Comparison of ENCODE assay signal across 9 cellular contexts in genomic region chr9:33081128-33081851, GRCh38. TPM values are rescaled to one million over a fixed set of nuclear protein-coding genes. Genes with fewer than 3 reads are reported as not detected.
DNase-seq lines count a peak whose midpoint lies in the region; ATAC-seq and TF ChIP-seq lines count a peak whose summit lies in the region.
"Had no signal": no experiment of that assay in that cellular context is flagged by ENCODE, and none has a peak within 500 bp of the region (broad histone marks: within the 10 kb centered on the region; RNA-seq: fewer than 3 reads in every experiment).

No MANE protein-coding gene starts in this region.

- H2AFZ ChIP-seq in PC-3 (ENCODE audit: low read length), result peak overlapping the region; percentile 73
- peak overlapping the region; percentile 65 for H2AFZ ChIP-seq in fibroblast of lung (ENCODE audit: low read length)

- POLR2A ChIA-PET in BJ (lab: Charles Lee) (no interaction called here), PC-3 (lab: Charles Lee; ENCODE audit: unreplicated experiment) (no interaction called here)

- H3K27ac Mint-ChIP-seq in activated T-cell treated with anti-CD3 and anti-CD28 coated beads, Interleukin-2, amount 50 U/mL, for 72 hours, result no peak overlapping the region
- no peak overlapping the region for H3K27ac Mint-ChIP-seq in natural killer cell treated with Interleukin-12 subunit alpha and Interleukin-12 subunit beta and Interleukin-15 and Interleukin-18, amount 100 ng/mL, for 72 hours

- peaks cover 3% of the 10 kb centered on the region for H3K79me2 ChIP-seq in PC-3 (ENCODE audit: low read length)
- peaks cover 2% of the 10 kb centered on the region for H3K79me2 ChIP-seq in fibroblast of lung (ENCODE audit: control insufficient read depth, insufficient read depth, low read length)

- H4K20me1 ChIP-seq in PC-3 (ENCODE audit: low read length) (no peaks in the 10 kb centered on the region), fibroblast of lung (ENCODE audit: control insufficient read depth, extremely low read depth, insufficient read depth, low read length) (no peaks in the 10 kb centered on the region)

- H3K9me3 Mint-ChIP-seq in activated T-cell treated with anti-CD3 and anti-CD28 coated beads, Interleukin-2, amount 50 U/mL, for 72 hours, result no peaks in the 10 kb centered on the region
- no peaks in the 10 kb centered on the region for H3K9me3 Mint-ChIP-seq in natural killer cell treated with Interleukin-12 subunit alpha and Interleukin-12 subunit beta and Interleukin-15 and Interleukin-18, amount 100 ng/mL, for 72 hours
- H3K9me3 Mint-ChIP-seq: IgD-negative memory B cell had no signal

- in situ Hi-C loops in KBM-7 (cut with MboI; ENCODE audit: low pct_unique_long_range_greater_than_20kb, low sequenced_read_pairs), result no loop called here

- peaks cover 1 to 3% of the 10 kb centered on the region in 2 donors for H3K36me3 Mint-ChIP-seq in activated T-cell treated with anti-CD3 and anti-CD28 coated beads, Interleukin-2, amount 50 U/mL, for 72 hours (ENCODE audit: insufficient read depth in 2 of 2)
- H3K36me3 Mint-ChIP-seq in natural killer cell treated with Interleukin-12 subunit alpha and Interleukin-12 subunit beta and Interleukin-15 and Interleukin-18, amount 100 ng/mL, for 72 hours, result no peaks in the 10 kb centered on the region
- H3K36me3 Mint-ChIP-seq: IgD-negative memory B cell had no signal

- H3K9ac ChIP-seq in PC-3 (ENCODE audit: low read length) (peak overlapping the region; percentile 19; the same call in 1 of the 2 replicates), fibroblast of lung (ENCODE audit: insufficient read depth, low read length) (no peak overlapping the region)

- no peak overlapping the region for H3K27ac ChIP-seq in PC-3 (ENCODE audit: low read length)
- no peak overlapping the region for H3K27ac ChIP-seq in fibroblast of lung (ENCODE audit: insufficient read depth, low read length)
- no peak overlapping the region for H3K27ac ChIP-seq in substantia nigra (ENCODE audit: low read depth, low read length, poor library complexity, severe bottlenecking)

- no peaks in the 10 kb centered on the region for H3K9me2 ChIP-seq in PC-3 (replicated peaks; ENCODE audit: low read length)

- H3K27me3 ChIP-seq in BJ (ENCODE audit: control insufficient read depth, insufficient read depth, low read length) (no peaks in the 10 kb centered on the region), PC-3 (ENCODE audit: low read length) (no peaks in the 10 kb centered on the region), fibroblast of lung (ENCODE audit: control insufficient read depth, insufficient read depth, low read length) (no peaks in the 10 kb centered on the region)

- DNase-seq in BJ (ENCODE audit: low read depth) (peak; percentile 47), GM19240 (ENCODE audit: insufficient read length, low spot score) (peak; percentile 57), KBM-7 (peak; percentile 93), PC-3 (peak; percentile 80), fibroblast of lung (ENCODE audit: low read depth in 2 of 2) (peak; percentile 86 to 93), substantia nigra (lab: John Stamatoyannopoulos, UW) (peak in 26 of 49 donors; percentile 6 to 72 (median 32))
- DNase-seq in activated T-cell treated with anti-CD3 and anti-CD28 coated beads, Interleukin-2, amount 50 U/mL, for 72 hours, result peak; percentile 73 to 76
- DNase-seq in natural killer cell treated with Interleukin-12 subunit alpha and Interleukin-12 subunit beta and Interleukin-15 and Interleukin-18, amount 100 ng/mL, for 72 hours (ENCODE audit: low spot score), result peak; percentile 76

- peak; percentile 69 for ATAC-seq in PC-3
- peak; percentile 55 to 58 for ATAC-seq in activated T-cell treated with anti-CD3 and anti-CD28 coated beads, Interleukin-2, amount 50 U/mL, for 72 hours (replicated peaks in 1 of 2)
- ATAC-seq in natural killer cell treated with Interleukin-12 subunit alpha and Interleukin-12 subunit beta and Interleukin-15 and Interleukin-18, amount 100 ng/mL, for 72 hours, result peak; percentile 58 to 59

- H3K4me3 ChIP-seq in BJ (ENCODE audit: low read depth, low read length), result no peak overlapping the region
- peak overlapping the region; percentile 41; the same call in 1 of the 2 replicates for H3K4me3 ChIP-seq in PC-3 (ENCODE audit: low read length)
- H3K4me3 ChIP-seq in fibroblast of lung (replicated peaks in 1 of 4; ENCODE audit: control extremely low read depth in 1 of 4, insufficient read depth in 1 of 4, low read depth in 3 of 4, low read length in 4 of 4), result peak overlapping the region in 3 of 4 experiments; percentile 27 to 54 (median 50)

- no TSS peak for BruUV-seq in PC-3 (replicated peaks; lab: Mats Ljungman, UMichigan)

- CTCF ChIA-PET in BJ (lab: Yijun Ruan, JAX), result interaction anchor here (0.6 to 4.6 kb wide), 6 partner anchors 86 to 156 kb away, joined by 3 to 50 read pairs (median 4); partner anchors contain the start of gene B4GALT1
- CTCF ChIA-PET in PC-3 (lab: Charles Lee), result no interaction called here

- H3K4me2 ChIP-seq in PC-3 (ENCODE audit: low read length) (peak overlapping the region; percentile 75), fibroblast of lung (ENCODE audit: extremely low read depth, insufficient read depth, low read length) (peak overlapping the region; percentile 66)

- H3K4me1 ChIP-seq in PC-3 (ENCODE audit: insufficient read depth, low read length), result peaks cover 10% of the 10 kb centered on the region
- no peaks in the 10 kb centered on the region for H3K4me1 ChIP-seq in fibroblast of lung (ENCODE audit: control insufficient read depth, extremely low read depth, insufficient read depth, low read length)

- H3K36me3 ChIP-seq in BJ (ENCODE audit: control insufficient read depth, insufficient read depth, low read length) (no peaks in the 10 kb centered on the region), PC-3 (ENCODE audit: low read depth, low read length) (no peaks in the 10 kb centered on the region), fibroblast of lung (ENCODE audit: control insufficient read depth, insufficient read depth, low read length) (no peaks in the 10 kb centered on the region)

- intact Hi-C loops in PC-3 (cut with micrococcal nuclease), result loop anchor here (1.0 kb wide), 3 partner anchors 86 to 144 kb away; partner anchors contain the start of gene B4GALT1

- H3K27me3 Mint-ChIP-seq in activated T-cell treated with anti-CD3 and anti-CD28 coated beads, Interleukin-2, amount 50 U/mL, for 72 hours (ENCODE audit: low read depth), result no peaks in the 10 kb centered on the region
- H3K27me3 Mint-ChIP-seq in natural killer cell treated with Interleukin-12 subunit alpha and Interleukin-12 subunit beta and Interleukin-15 and Interleukin-18, amount 100 ng/mL, for 72 hours, result no peaks in the 10 kb centered on the region
- H3K27me3 Mint-ChIP-seq: IgD-negative memory B cell had no signal

- H3K4me3 Mint-ChIP-seq in activated T-cell treated with anti-CD3 and anti-CD28 coated beads, Interleukin-2, amount 50 U/mL, for 72 hours, result no peak overlapping the region
- H3K4me3 Mint-ChIP-seq in natural killer cell treated with Interleukin-12 subunit alpha and Interleukin-12 subunit beta and Interleukin-15 and Interleukin-18, amount 100 ng/mL, for 72 hours, result no peak overlapping the region

- peaks cover 32% of the 10 kb centered on the region for H3K4me1 Mint-ChIP-seq in activated T-cell treated with anti-CD3 and anti-CD28 coated beads, Interleukin-2, amount 50 U/mL, for 72 hours (ENCODE audit: low read depth)
- H3K4me1 Mint-ChIP-seq in natural killer cell treated with Interleukin-12 subunit alpha and Interleukin-12 subunit beta and Interleukin-15 and Interleukin-18, amount 100 ng/mL, for 72 hours (ENCODE audit: low read depth in 2 of 2), result peaks cover 16 to 21% of the 10 kb centered on the region in 2 donors

- H3F3A ChIP-seq in PC-3 (ENCODE audit: low read length, unreplicated experiment), result no peaks in the 10 kb centered on the region

- H3K9me3 ChIP-seq in PC-3 (ENCODE audit: low read length), result no peaks in the 10 kb centered on the region
- no peaks in the 10 kb centered on the region for H3K9me3 ChIP-seq in fibroblast of lung (ENCODE audit: control insufficient read depth, insufficient read depth, low read depth, low read length)

- TF ChIP-seq CTCF in BJ (IDR thresholded peaks at IDR 0.05; ENCODE audit: insufficient read depth, low read depth, low read length) (peak; percentile 75), PC-3 (conservative IDR thresholded peaks at IDR 0.05; ENCODE audit: low read depth, low read length) (peak; percentile 85), fibroblast of lung (conservative IDR thresholded peaks at IDR 0.05 in 1 of 2, IDR thresholded peaks at IDR 0.05 in 1 of 2; ENCODE audit: low read depth in 1 of 2, low read length in 2 of 2) (peak; percentile 73 to 82)

RNA-seq across cellular contexts. Expression of gene SMU1, which starts 4.8 kb away (rescaled TPM):
- polyA plus RNA-seq in BJ (2011; rRNA removed), result 9.9 and 16.7 TPM in 2 replicates
- 9.6 and 11.4 TPM in 2 replicates for polyA minus RNA-seq in BJ (2011; rRNA and poly(A)+ RNA removed)
- 17.4 and 17.6 TPM in 2 replicates for total RNA-seq in PC-3 (2014; rRNA removed)
- 10 to 100 TPM; 23.4 to 27.6 TPM for total RNA-seq in activated T-cell treated with anti-CD3 and anti-CD28 coated beads, Interleukin-2, amount 50 U/mL, for 72 hours
- total RNA-seq in fibroblast of lung, result 31.0 and 32.6 TPM in 2 replicates
- polyA plus RNA-seq in fibroblast of lung, result 18.5 and 19.1 TPM in 2 replicates
- polyA plus RNA-seq in fibroblast of lung (2012), result 15.2 and 15.8 TPM in 2 replicates
- polyA minus RNA-seq in fibroblast of lung (ENCODE audit: low replicate concordance), result 5.4 and 7.4 TPM in 2 replicates
- 10 to 100 TPM; 22.5 to 22.7 TPM for total RNA-seq in natural killer cell treated with Interleukin-12 subunit alpha and Interleukin-12 subunit beta and Interleukin-15 and Interleukin-18, amount 100 ng/mL, for 72 hours

RNA-seq across cellular contexts. Expression of gene DNAJA1, which starts 56.2 kb away (rescaled TPM):
- polyA plus RNA-seq in BJ (2011; rRNA removed), result 49.7 and 108 TPM in 2 replicates
- 51.9 and 60.4 TPM in 2 replicates for polyA minus RNA-seq in BJ (2011; rRNA and poly(A)+ RNA removed)
- 109 and 114 TPM in 2 replicates for total RNA-seq in PC-3 (2014; rRNA removed)
- total RNA-seq in activated T-cell treated with anti-CD3 and anti-CD28 coated beads, Interleukin-2, amount 50 U/mL, for 72 hours, result 100 to 1,000 TPM; 108 to 112 TPM
- 116 and 134 TPM in 2 replicates for total RNA-seq in fibroblast of lung
- 163 and 165 TPM in 2 replicates for polyA plus RNA-seq in fibroblast of lung
- 128 and 145 TPM in 2 replicates for polyA plus RNA-seq in fibroblast of lung (2012)
- polyA minus RNA-seq in fibroblast of lung (ENCODE audit: low replicate concordance), result 15.9 and 49.6 TPM in 2 replicates
- total RNA-seq in natural killer cell treated with Interleukin-12 subunit alpha and Interleukin-12 subunit beta and Interleukin-15 and Interleukin-18, amount 100 ng/mL, for 72 hours, result 100 to 1,000 TPM; 219 to 220 TPM

Comparison
In these comparisons a context has a peak if more than half of its experiments do, and no peak if none do; other contexts are left out.
1. DNase-seq: peak in every context shown above with its lines; median percentile 93 in KBM-7; 90 in fibroblast of lung; 80 in PC-3; 76 in natural killer cell treated with Interleukin-12 subunit alpha and Interleukin-12 subunit beta and Interleukin-15 and Interleukin-18, amount 100 ng/mL, for 72 hours; 74 in activated T-cell treated with anti-CD3 and anti-CD28 coated beads, Interleukin-2, amount 50 U/mL, for 72 hours; 57 in GM19240; 47 in BJ; 32 in substantia nigra.